ENCODE assay signal across 23 cellular contexts in the genomic region with DNA sequence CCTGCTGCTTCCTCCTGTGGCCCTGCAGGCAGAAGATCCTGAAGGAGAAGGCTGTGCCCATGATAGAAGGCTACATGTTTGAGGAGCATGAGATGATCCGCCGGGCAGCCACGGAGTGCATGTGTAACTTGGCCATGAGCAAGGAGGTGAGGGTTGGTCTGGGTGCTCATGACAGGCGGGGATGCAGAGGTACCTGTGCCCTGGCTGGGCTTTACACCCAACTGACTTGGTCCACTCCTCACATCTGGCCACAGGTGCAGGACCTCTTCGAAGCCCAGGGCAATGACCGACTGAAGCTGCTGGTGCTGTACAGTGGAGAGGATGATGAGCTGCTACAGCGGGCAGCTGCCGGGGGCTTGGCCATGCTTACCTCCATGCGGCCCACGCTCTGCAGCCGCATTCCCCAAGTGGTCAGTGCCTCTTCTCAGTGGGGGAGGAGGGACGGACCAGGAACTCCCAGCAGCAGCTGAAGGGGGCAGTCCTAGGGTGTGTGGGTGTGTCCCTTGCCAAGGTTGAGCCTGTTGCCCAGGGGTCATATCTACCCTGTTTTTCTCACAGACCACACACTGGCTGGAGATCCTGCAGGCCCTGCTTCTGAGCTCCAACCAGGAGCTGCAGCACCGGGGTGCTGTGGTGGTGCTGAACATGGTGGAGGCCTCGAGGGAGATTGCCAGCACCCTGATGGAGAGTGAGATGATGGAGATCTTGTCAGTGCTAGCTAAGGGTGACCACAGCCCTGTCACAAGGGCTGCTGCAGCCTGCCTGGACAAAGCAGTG. TPM values are rescaled to one million over a fixed set of nuclear protein-coding genes. Genes with fewer than 3 reads are reported as not detected.
DNase-seq lines count a peak whose midpoint lies in the region; FAIRE-seq and TF ChIP-seq lines count a peak whose summit lies in the region.
"Had no signal": no experiment of that assay in that cellular context is flagged by ENCODE, and none has a peak within 500 bp of the region (broad histone marks: within the 10 kb centered on the region; RNA-seq: fewer than 3 reads in every experiment).

No MANE protein-coding gene starts in this region.

- in situ Hi-C loops in GM13976 (cut with MboI; ENCODE audit: low sequenced_read_pairs, unreplicated experiment): no loop called here

- DNase-seq in activated CD4-positive, alpha-beta T cell treated with anti-CD3 and anti-CD28 coated beads, Interleukin-2, amount 10 ng/mL, durations not matched to agents 7 days and 5 days: no peak
- DNase-seq in activated CD4-positive, alpha-beta T cell treated with anti-CD3 and anti-CD28 coated beads, Interleukin-2, amount 50 U/mL, for 48 hours: no peak
- DNase-seq in GM13976 (ENCODE audit: low spot score) (peak; percentile 10), neural progenitor cell (ENCODE audit: low spot score) (no peak), NCI-H1694 (lab: John Stamatoyannopoulos, UW) (no peak), SW 1271 (lab: John Stamatoyannopoulos, UW) (no peak), RCC 7860 (ENCODE audit: low spot score) (no peak)
- DNase-seq: activated CD4-positive, alpha-beta T cell treated with anti-CD3 and anti-CD28 coated beads for 4 hours; dermis blood vessel endothelial cell; head of caudate nucleus; IMR-90; NCI-H1436 treated with DMSO at 0.1 percent for 48 hours; NCI-H2171; NCI-H526 treated with DMSO at 0.1 percent for 48 hours; nucleus accumbens; stimulated activated CD4-positive, alpha-beta T cell treated with anti-CD3 and anti-CD28 coated beads, Interleukin-12 subunit alpha, Interleukin-12 subunit beta, amount 100 ng/mL, for 4 hours had no signal

- no peak overlapping the region for H3K4me2 ChIP-seq in neural progenitor cell
- H3K4me2 ChIP-seq: BLaER1 had no signal

- no peaks in the 10 kb centered on the region for H3K79me2 ChIP-seq in neural progenitor cell (ENCODE audit: low read depth)

- POLR2A ChIA-PET in activated CD4-positive, alpha-beta T cell treated with anti-CD3 and anti-CD28 coated beads, Interleukin-2, amount 10 ng/mL, durations not matched to agents 7 days and 5 days (lab: Charles Lee): no interaction called here

- H3K27ac Mint-ChIP-seq in activated CD4-positive, alpha-beta T cell treated with anti-CD3 and anti-CD28 coated beads, Interleukin-2, amount 10 ng/mL, durations not matched to agents 7 days and 5 days: peak overlapping the region; percentile 76
- peak overlapping the region in 2 of 5 experiments; percentile 12 to 75 for H3K27ac Mint-ChIP-seq in brain
- H3K27ac Mint-ChIP-seq in neural progenitor cell: peak overlapping the region; percentile 53

- peaks cover 12% of the 10 kb centered on the region for H3K4me1 ChIP-seq in neural progenitor cell

- H3K36me3 Mint-ChIP-seq in activated CD4-positive, alpha-beta T cell treated with anti-CD3 and anti-CD28 coated beads, Interleukin-2, amount 10 ng/mL, durations not matched to agents 7 days and 5 days (ENCODE audit: low read depth): peaks cover 44% of the 10 kb centered on the region
- H3K36me3 Mint-ChIP-seq in brain (peaks cover 54% of the 10 kb centered on the region), neural progenitor cell (peaks cover 19% of the 10 kb centered on the region)

- no peaks in the 10 kb centered on the region for H3K27me3 Mint-ChIP-seq in activated CD4-positive, alpha-beta T cell treated with anti-CD3 and anti-CD28 coated beads, Interleukin-2, amount 10 ng/mL, durations not matched to agents 7 days and 5 days
- H3K27me3 Mint-ChIP-seq in brain (peaks cover 7% of the 10 kb centered on the region), neural progenitor cell (ENCODE audit: insufficient read depth, low read depth) (peaks cover 17% of the 10 kb centered on the region)

- H3K9ac ChIP-seq in neural progenitor cell: no peak overlapping the region
- H3K9ac ChIP-seq: BLaER1 had no signal

- peaks cover 8% of the 10 kb centered on the region for H4K20me1 ChIP-seq in neural progenitor cell (ENCODE audit: low read depth)

- no peak for FAIRE-seq in RCC 7860 (lab: Jason Lieb, UNC)
- FAIRE-seq: A204.1, endothelial cell of umbilical vein had no signal

- no peak overlapping the region for H3K27ac ChIP-seq in neural progenitor cell
- H3K27ac ChIP-seq: BLaER1, breast epithelium, HL-60, right atrium auricular region had no signal

- peaks cover 28% of the 10 kb centered on the region for H3K4me1 Mint-ChIP-seq in activated CD4-positive, alpha-beta T cell treated with anti-CD3 and anti-CD28 coated beads, Interleukin-2, amount 10 ng/mL, durations not matched to agents 7 days and 5 days
- H3K4me1 Mint-ChIP-seq in brain (peaks cover 17% of the 10 kb centered on the region), neural progenitor cell (peaks cover 16% of the 10 kb centered on the region)

- no peaks in the 10 kb centered on the region for H3K9me3 ChIP-seq in neural progenitor cell (ENCODE audit: low read depth)
- H3K9me3 ChIP-seq: BLaER1, breast epithelium, right atrium auricular region had no signal

- no peaks in the 10 kb centered on the region for H3K9me3 Mint-ChIP-seq in activated CD4-positive, alpha-beta T cell treated with anti-CD3 and anti-CD28 coated beads, Interleukin-2, amount 10 ng/mL, durations not matched to agents 7 days and 5 days
- H3K9me3 Mint-ChIP-seq in brain (no peaks in the 10 kb centered on the region), neural progenitor cell (no peaks in the 10 kb centered on the region)

- no peak overlapping the region for H2AFZ ChIP-seq in neural progenitor cell (replicated peaks)

- no peaks in the 10 kb centered on the region for H3K36me3 ChIP-seq in neural progenitor cell

- H3K4me3 Mint-ChIP-seq in activated CD4-positive, alpha-beta T cell treated with anti-CD3 and anti-CD28 coated beads, Interleukin-2, amount 10 ng/mL, durations not matched to agents 7 days and 5 days: peak overlapping the region; percentile 37
- H3K4me3 Mint-ChIP-seq in brain (peak overlapping the region in 4 of 5 experiments; percentile 13 to 40 (median 34)), neural progenitor cell (peak overlapping the region; percentile 66)

- peaks cover 14% of the 10 kb centered on the region for H3K27me3 ChIP-seq in neural progenitor cell
- H3K27me3 ChIP-seq: BLaER1, breast epithelium, right atrium auricular region had no signal

- H3F3A ChIP-seq in neural progenitor cell (ENCODE audit: low read depth): peaks cover 31% of the 10 kb centered on the region

- CTCF ChIA-PET in activated CD4-positive, alpha-beta T cell treated with anti-CD3 and anti-CD28 coated beads, Interleukin-2, amount 10 ng/mL, durations not matched to agents 7 days and 5 days (lab: Charles Lee): interaction anchor here (0.8 to 10.1 kb wide), 5 partner anchors 9 to 80 kb away, joined by 3 to 140 read pairs (median 6); a partner anchor contains a TSS

- H3K4me3 ChIP-seq in neural progenitor cell: no peak overlapping the region
- H3K4me3 ChIP-seq: BLaER1, breast epithelium, right atrium auricular region had no signal

- TF ChIP-seq CTCF in GM13976 (IDR thresholded peaks at IDR 0.05; ENCODE audit: borderline replicate concordance, control extremely low read depth, extremely low read depth, insufficient read depth, missing control alignments) (no peak), brain (conservative IDR thresholded peaks at IDR 0.05) (no peak), neural progenitor cell (IDR thresholded peaks at IDR 0.05) (no peak)

RNA-seq across cellular contexts. Expression of a gene that starts 1.6 kb away (rescaled TPM):
- 10 to 100 TPM; 30.8 to 35.9 TPM for total RNA-seq in activated CD4-positive, alpha-beta T cell treated with anti-CD3 and anti-CD28 coated beads, Interleukin-2, amount 10 ng/mL, durations not matched to agents 7 days and 5 days
- 13.5 TPM for polyA plus RNA-seq in brain (ENCODE audit: insufficient read depth, low read depth, low replicate concordance)
- 19.7 and 27.6 TPM in 2 replicates for total RNA-seq in neural progenitor cell (ENCODE audit: low replicate concordance)

RNA-seq across cellular contexts. Expression of a gene that starts 18.0 kb away (rescaled TPM):
- total RNA-seq in activated CD4-positive, alpha-beta T cell treated with anti-CD3 and anti-CD28 coated beads, Interleukin-2, amount 10 ng/mL, durations not matched to agents 7 days and 5 days: 10 to 100 TPM; 59.3 to 69.8 TPM
- polyA plus RNA-seq in brain (ENCODE audit: insufficient read depth, low read depth, low replicate concordance): 85.1 TPM
- total RNA-seq in neural progenitor cell (ENCODE audit: low replicate concordance): 47.7 and 99.5 TPM in 2 replicates

RNA-seq across cellular contexts. Expression of a gene that starts 20.7 kb away (rescaled TPM):
- 10 to 100 TPM; 22.9 to 26.2 TPM for total RNA-seq in activated CD4-positive, alpha-beta T cell treated with anti-CD3 and anti-CD28 coated beads, Interleukin-2, amount 10 ng/mL, durations not matched to agents 7 days and 5 days
- 19.8 TPM for polyA plus RNA-seq in brain (ENCODE audit: insufficient read depth, low read depth, low replicate concordance)
- 20.4 and 21.8 TPM in 2 replicates for total RNA-seq in neural progenitor cell (ENCODE audit: low replicate concordance)

RNA-seq across cellular contexts. Expression of a gene that starts 41.2 kb away (rescaled TPM):
- total RNA-seq in activated CD4-positive, alpha-beta T cell treated with anti-CD3 and anti-CD28 coated beads, Interleukin-2, amount 10 ng/mL, durations not matched to agents 7 days and 5 days: 100 to 1,000 TPM; 179 to 196 TPM
- 178 TPM for polyA plus RNA-seq in brain (ENCODE audit: insufficient read depth, low read depth, low replicate concordance)
- 257 and 284 TPM in 2 replicates for total RNA-seq in neural progenitor cell (ENCODE audit: low replicate concordance)

RNA-seq across cellular contexts. Expression of a gene that starts 50.0 kb away (rescaled TPM):
- total RNA-seq in activated CD4-positive, alpha-beta T cell treated with anti-CD3 and anti-CD28 coated beads, Interleukin-2, amount 10 ng/mL, durations not matched to agents 7 days and 5 days: 10 to 100 TPM; 77.4 to 97.4 TPM
- 58.2 TPM for polyA plus RNA-seq in brain (ENCODE audit: insufficient read depth, low read depth, low replicate concordance)
- 7.0 and 15.3 TPM in 2 replicates for total RNA-seq in neural progenitor cell (ENCODE audit: low replicate concordance)
